Comparison of ENCODE assay signal across 11 cellular contexts in genomic region chr17:68182016-68182315, GRCh38.
DNase-seq lines count a peak whose midpoint lies in the region; ATAC-seq and TF ChIP-seq lines count a peak whose summit lies in the region.
"Had no signal": no experiment of that assay in that cellular context is flagged by ENCODE, and none has a peak within 500 bp of the region (broad histone marks: within the 10 kb centered on the region; RNA-seq: fewer than 3 reads in every experiment).

No MANE protein-coding gene starts in this region.

- no peaks in the 10 kb centered on the region for H3K27me3 Mint-ChIP-seq in activated T-cell treated with anti-CD3 and anti-CD28 coated beads, Interleukin-2, amount 50 U/mL, for 24 hours

- peak overlapping the region; percentile 11 for H3K27ac Mint-ChIP-seq in activated T-cell treated with anti-CD3 and anti-CD28 coated beads, Interleukin-2, amount 50 U/mL, for 24 hours

- H3K9me3 ChIP-seq in spleen (peaks cover 0 to 8% (median 0%) of the 10 kb centered on the region in 8 donors), gastroesophageal sphincter (no peaks in the 10 kb centered on the region), ovary (no peaks in the 10 kb centered on the region)

- no peaks in the 10 kb centered on the region for H3K27me3 ChIP-seq in spleen (replicated peaks in 1 of 7)
- no peaks in the 10 kb centered on the region for H3K27me3 ChIP-seq in gastroesophageal sphincter
- H3K27me3 ChIP-seq in ovary = no peaks in the 10 kb centered on the region
- H3K27me3 ChIP-seq: dorsolateral prefrontal cortex had no signal

- H3K4me1 ChIP-seq in spleen (peaks cover 13 to 62% (median 37%) of the 10 kb centered on the region in 6 donors), gastroesophageal sphincter (no peaks in the 10 kb centered on the region), ovary (ENCODE audit: insufficient read depth) (no peaks in the 10 kb centered on the region)

- TF ChIP-seq POLR2A in spleen (IDR thresholded peaks at IDR 0.05) (no peak), gastroesophageal sphincter (IDR thresholded peaks at IDR 0.05) (no peak), ovary (IDR thresholded peaks at IDR 0.05) (no peak)

- peak overlapping the region; percentile 49 for H3K4me3 Mint-ChIP-seq in activated T-cell treated with anti-CD3 and anti-CD28 coated beads, Interleukin-2, amount 50 U/mL, for 24 hours

- no peaks in the 10 kb centered on the region for H3K36me3 ChIP-seq in spleen
- H3K36me3 ChIP-seq in gastroesophageal sphincter = peaks cover 0 to 12% of the 10 kb centered on the region in 2 donors
- H3K36me3 ChIP-seq in ovary = no peaks in the 10 kb centered on the region

- peak; percentile 37 for ATAC-seq in GM21619 (IDR thresholded peaks at IDR 0.05; ENCODE audit: unreplicated experiment)
- no peak for ATAC-seq in gastroesophageal sphincter

- no peak for DNase-seq in activated T-cell treated with anti-CD3 and anti-CD28 coated beads, Interleukin-2, amount 50 U/mL, for 24 hours
- no peak for DNase-seq in activated T-cell treated with anti-CD3 and anti-CD28 coated beads, Interleukin-2, amount 50 U/mL, for 1 hour
- peak; percentile 91 for DNase-seq in NAMALWA (ENCODE audit: low spot score)
- DNase-seq in spleen = no peak
- DNase-seq in ovary = no peak
- DNase-seq in NOMO-1 (lab: John Stamatoyannopoulos, UW; ENCODE audit: unreplicated experiment in 2 of 2) = no peak
- DNase-seq: dorsolateral prefrontal cortex, KBM-7 had no signal

- no peaks in the 10 kb centered on the region for H3K36me3 Mint-ChIP-seq in activated T-cell treated with anti-CD3 and anti-CD28 coated beads, Interleukin-2, amount 50 U/mL, for 24 hours (ENCODE audit: low read depth)

- H3K9me3 Mint-ChIP-seq in activated T-cell treated with anti-CD3 and anti-CD28 coated beads, Interleukin-2, amount 50 U/mL, for 24 hours = no peaks in the 10 kb centered on the region

- TF ChIP-seq CTCF in spleen (IDR thresholded peaks at IDR 0.05 in 8 of 11, conservative IDR thresholded peaks at IDR 0.05 in 3 of 11) = no peak
- no peak for TF ChIP-seq CTCF in gastroesophageal sphincter (IDR thresholded peaks at IDR 0.05)
- no peak for TF ChIP-seq CTCF in ovary (IDR thresholded peaks at IDR 0.05)

- intact Hi-C loops in spleen (cut with DNase I; ENCODE audit: low total_unique reads) (no loop called here), ovary (cut with DNase I) (no loop called here)

- H3K4me1 Mint-ChIP-seq in activated T-cell treated with anti-CD3 and anti-CD28 coated beads, Interleukin-2, amount 50 U/mL, for 24 hours (ENCODE audit: low read depth) = peaks cover 62% of the 10 kb centered on the region

- TF ChIP-seq EP300 in gastroesophageal sphincter (IDR thresholded peaks at IDR 0.05) (no peak), ovary (IDR thresholded peaks at IDR 0.05) (no peak)

- peak overlapping the region; percentile 42 to 86 (median 72) for H3K27ac ChIP-seq in spleen
- no peak overlapping the region for H3K27ac ChIP-seq in gastroesophageal sphincter
- no peak overlapping the region for H3K27ac ChIP-seq in ovary
- H3K27ac ChIP-seq: dorsolateral prefrontal cortex, RWPE1 had no signal

- 40 to 69% (median 62%) methylated on average over 1 of the region's 1 CpG for WGBS in spleen, 5 donors
- WGBS in gastroesophageal sphincter (ENCODE audit: low coverage in 1 of 2), 2 donors = 83 to 88% methylated on average over 1 of the region's 1 CpG
- 87 to 92% (median 88%) methylated on average over 1 of the region's 1 CpG for WGBS in ovary, 3 donors

- H3K4me3 ChIP-seq in spleen (peak overlapping the region in 6 of 8 donors; percentile 29 to 67 (median 34)), gastroesophageal sphincter (no peak overlapping the region), ovary (no peak overlapping the region)
- H3K4me3 ChIP-seq: dorsolateral prefrontal cortex had no signal

Comparison
In these comparisons a context has a peak if more than half of its experiments do, and no peak if none do; other contexts are left out.
1. H3K27ac ChIP-seq: peak in spleen (8 of 8); none in gastroesophageal sphincter (0 of 4) and ovary (0 of 2).
2. H3K4me3 ChIP-seq: peak in spleen (6 of 8); none in gastroesophageal sphincter (0 of 2) and ovary (single experiment).